16 cellular contexts compared by ENCODE assay signal in the genomic region with DNA sequence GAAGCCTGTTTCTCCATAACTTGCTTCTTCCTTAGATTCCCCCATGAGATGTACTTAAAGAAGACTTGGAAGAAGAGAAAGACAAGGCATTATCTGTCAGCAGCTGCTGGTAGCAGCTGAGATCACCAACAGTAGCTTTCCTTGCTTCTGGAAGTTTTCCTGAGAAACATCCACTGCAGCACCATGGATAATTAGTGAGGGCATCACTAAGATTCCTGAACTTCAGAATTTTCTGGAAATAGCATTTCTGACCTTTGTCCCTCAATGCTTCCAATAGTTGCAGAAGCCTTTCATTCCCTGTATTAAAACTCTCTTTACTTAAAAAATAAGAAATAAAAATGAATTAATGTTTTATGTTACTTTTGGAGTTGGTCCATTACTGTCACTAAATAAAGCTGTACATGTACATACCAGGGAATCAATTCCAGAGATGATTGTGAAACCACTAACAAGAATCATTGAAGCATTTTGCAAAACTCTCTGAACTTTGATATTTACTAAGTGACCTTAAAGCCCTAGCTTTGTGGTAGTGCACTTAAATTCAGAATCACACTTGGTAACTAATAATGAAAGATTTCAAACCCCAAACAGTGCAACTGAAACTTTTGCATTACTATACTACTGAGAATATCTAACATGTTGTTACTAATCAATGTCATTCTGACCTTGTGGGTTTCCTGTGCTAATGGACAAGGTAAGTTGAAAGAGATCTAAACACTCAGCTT. TPM values are rescaled to one million over a fixed set of nuclear protein-coding genes. Genes with fewer than 3 reads are reported as not detected.
DNase-seq lines count a peak whose midpoint lies in the region; ATAC-seq and TF ChIP-seq lines count a peak whose summit lies in the region.
"Had no signal": no experiment of that assay in that cellular context is flagged by ENCODE, and none has a peak within 500 bp of the region (broad histone marks: within the 10 kb centered on the region; RNA-seq: fewer than 3 reads in every experiment).

Gene CFHR4 (plus strand): TSS at position 538 of the 725 bp plus-strand sequence. CDS start 99 bp downstream, at position 637.

- H3K4me1 ChIP-seq in stomach = no peaks in the 10 kb centered on the region
- H3K4me1 ChIP-seq: colonic mucosa had no signal

- no peak for TF ChIP-seq POLR2A in stomach (IDR thresholded peaks at IDR 0.05)

- H3K36me3 ChIP-seq in GM06990 (ENCODE audit: control insufficient read depth, insufficient read depth, low read length) = no peaks in the 10 kb centered on the region
- H3K36me3 ChIP-seq in stomach = no peaks in the 10 kb centered on the region
- H3K36me3 ChIP-seq: colonic mucosa, thoracic aorta had no signal

- H3K27me3 ChIP-seq in GM06990 (replicated peaks; ENCODE audit: control insufficient read depth, insufficient read depth, low read length) (no peaks in the 10 kb centered on the region), stomach (no peaks in the 10 kb centered on the region)
- H3K27me3 ChIP-seq: colonic mucosa had no signal

- peaks cover 0 to 10% (median 0%) of the 10 kb centered on the region in 4 donors for H3K9me3 ChIP-seq in stomach
- H3K9me3 ChIP-seq: colonic mucosa, thoracic aorta had no signal

- intact Hi-C loops in stomach (cut with DNase I; ENCODE audit: low total_unique reads) = no loop called here

- DNase-seq in GM06990 (ENCODE audit: extremely low read depth, insufficient read length) (peak; percentile 17), stomach (no peak), SKM-1 treated with dmso at 0.1 percent for 144 hours (lab: John Stamatoyannopoulos, UW; ENCODE audit: unreplicated experiment) (no peak), medulla oblongata (ENCODE audit: extremely low spot score) (no peak), NCI-H1417 treated with DMSO at 0.1 percent for 48 hours (lab: John Stamatoyannopoulos, UW) (no peak)
- DNase-seq: colonic mucosa, HCEC 1CT, retina, RPMI8226 had no signal

- H3K27ac ChIP-seq in stomach = no peak within 1 kb of the TSS
- H3K27ac ChIP-seq: colonic mucosa, thoracic aorta had no signal

- ATAC-seq in GM19467 (IDR thresholded peaks at IDR 0.05; ENCODE audit: unreplicated experiment) = peak; percentile 97
- peak; percentile 94 for ATAC-seq in HG02885 (IDR thresholded peaks at IDR 0.05; ENCODE audit: poor library complexity, unreplicated experiment)
- peak; percentile 98 for ATAC-seq in HG03469 (IDR thresholded peaks at IDR 0.05; ENCODE audit: unreplicated experiment)

- TF ChIP-seq EP300 in stomach (IDR thresholded peaks at IDR 0.05) = no peak

- no peak for TF ChIP-seq CTCF in GM06990 (IDR thresholded peaks at IDR 0.05; ENCODE audit: insufficient read depth, low read length, poor library complexity, severe bottlenecking)
- TF ChIP-seq CTCF in stomach (IDR thresholded peaks at IDR 0.05) = no peak

- H3K4me3 ChIP-seq in GM06990 (replicated peaks; ENCODE audit: low read depth, low read length) (no peak within 1 kb of the TSS), stomach (no peak within 1 kb of the TSS)
- H3K4me3 ChIP-seq: colonic mucosa, thoracic aorta had no signal

RNA-seq across cellular contexts. Expression of gene CFHR4, which starts in this region (rescaled TPM):
- total RNA-seq in stomach = not detected
- polyA plus RNA-seq in stomach = not detected
- total RNA-seq: colonic mucosa, LHCN-M2, myocyte, thoracic aorta had no signal
- polyA plus RNA-seq: adipose tissue had no signal
